In the genomic region with DNA sequence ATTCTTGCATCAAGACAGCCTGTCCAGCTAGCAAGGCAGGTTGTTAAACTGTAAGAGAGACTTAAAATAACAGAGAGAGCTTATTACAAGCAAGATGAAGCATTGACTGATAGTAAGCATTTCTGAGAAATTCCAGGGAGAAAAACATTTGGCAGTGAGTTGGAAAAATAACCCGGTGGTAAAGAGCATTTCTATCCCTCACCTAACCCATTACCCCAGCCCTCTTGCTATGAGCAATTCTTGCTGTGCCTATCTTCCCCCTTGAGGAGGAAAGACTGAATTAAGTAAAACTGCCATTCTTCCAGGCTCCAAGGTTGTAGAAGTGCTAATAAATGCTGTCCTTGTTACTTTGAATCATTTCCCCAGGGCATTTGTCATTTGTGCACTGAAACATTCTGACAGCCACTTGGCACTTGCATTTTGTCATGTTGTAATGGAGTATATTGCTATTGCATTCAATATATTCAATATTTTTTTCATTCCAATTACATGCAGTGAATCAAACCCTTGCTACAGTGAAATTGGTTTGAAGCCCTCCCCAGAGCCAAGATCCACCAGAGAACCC, we compare ENCODE assay signal across 29 cellular contexts.
"Had no signal": no experiment of that assay in that cellular context is flagged by ENCODE, and none has a peak within 500 bp of the region (broad histone marks: within the 10 kb centered on the region; RNA-seq: fewer than 3 reads in every experiment).

No MANE protein-coding gene starts in this region.

- H3K4me1 ChIP-seq: left lung, lower lobe of right lung, neural progenitor cell, parathyroid adenoma, psoas muscle, right atrium auricular region, tibial nerve, uterus had no signal

- H3K9me3 ChIP-seq: left lung, lower lobe of right lung, neutrophil, psoas muscle, right atrium auricular region, right lobe of liver, tibial nerve, uterus had no signal

- H3K9me3 Mint-ChIP-seq: immature natural killer cell; naive thymus-derived CD8-positive, alpha-beta T cell; nephron; neural progenitor cell; stimulated activated memory B cell treated with anti-CD40 and anti-IgM and Interleukin-4, amounts not matched to agents 10 μg/mL and 1 μg/mL and 100 μg/mL, for 72 hours; stimulated activated naive CD8-positive, alpha-beta T cell treated with anti-CD3 and anti-CD28 coated beads, Interleukin-15, amount 100 ng/mL, for 72 hours; type B pancreatic cell had no signal

- H3K36me3 Mint-ChIP-seq: immature natural killer cell; naive thymus-derived CD8-positive, alpha-beta T cell; neural progenitor cell; stimulated activated memory B cell treated with anti-CD40 and anti-IgM and Interleukin-4, amounts not matched to agents 10 μg/mL and 1 μg/mL and 100 μg/mL, for 72 hours; type B pancreatic cell had no signal

- H3K27ac ChIP-seq: left lung, lower lobe of right lung, neural progenitor cell, neutrophil, parathyroid adenoma, psoas muscle, right atrium auricular region, right lobe of liver, tibial nerve, uterus had no signal

- H3K4me2 ChIP-seq: neural progenitor cell, smooth muscle cell had no signal

- H3K36me3 ChIP-seq: left lung, lower lobe of right lung, neural progenitor cell, neutrophil, right atrium auricular region, right lobe of liver, tibial nerve, uterus had no signal

- H3K4me3 Mint-ChIP-seq: immature natural killer cell; naive thymus-derived CD8-positive, alpha-beta T cell; nephron; neural progenitor cell; stimulated activated memory B cell treated with anti-CD40 and anti-IgM and Interleukin-4, amounts not matched to agents 10 μg/mL and 1 μg/mL and 100 μg/mL, for 72 hours; stimulated activated naive CD8-positive, alpha-beta T cell treated with anti-CD3 and anti-CD28 coated beads, Interleukin-15, amount 100 ng/mL, for 72 hours; type B pancreatic cell had no signal

- H3K79me2 ChIP-seq: parathyroid adenoma had no signal

- H2AFZ ChIP-seq: neural progenitor cell, parathyroid adenoma had no signal

- H3K4me3 ChIP-seq: left lung, lower lobe of right lung, neural progenitor cell, psoas muscle, right atrium auricular region, right lobe of liver, smooth muscle cell, tibial nerve, uterus had no signal

- DNase-seq: hypothalamus; immature natural killer cell; kidney; left colon; left lung; lower lobe of right lung; mammary epithelial cell; mesenchymal stem cell; naive thymus-derived CD8-positive, alpha-beta T cell; occipital lobe; psoas muscle; right lobe of liver; stimulated activated CD4-positive, alpha-beta T cell treated with anti-CD3 and anti-CD28 coated beads, Interleukin-1b, Interleukin-23, amount 100 ng/mL, for 48 hours; stimulated activated CD4-positive, alpha-beta T cell treated with anti-CD3 and anti-CD28 coated beads, Interleukin-2, amount 100 ng/mL, for 48 hours; stimulated activated CD4-positive, alpha-beta T cell treated with anti-CD3 and anti-CD28 coated beads, Interleukin-4, amount 100 ng/mL, for 4 hours; stimulated activated CD8-positive, alpha-beta memory T cell treated with anti-CD3 and anti-CD28 coated beads, Interleukin-4, amount 100 ng/mL, for 48 hours; stimulated activated naive CD4-positive, alpha-beta T cell treated with Interleukin-2 at 50 U/mL for 16 hours; stimulated activated naive CD8-positive, alpha-beta T cell treated with anti-CD3 and anti-CD28 coated beads, Interleukin-15, amount 100 ng/mL, for 72 hours; substantia nigra; uterus had no signal

- H3K27ac Mint-ChIP-seq: immature natural killer cell; naive thymus-derived CD8-positive, alpha-beta T cell; nephron; neural progenitor cell; stimulated activated memory B cell treated with anti-CD40 and anti-IgM and Interleukin-4, amounts not matched to agents 10 μg/mL and 1 μg/mL and 100 μg/mL, for 72 hours; stimulated activated naive CD8-positive, alpha-beta T cell treated with anti-CD3 and anti-CD28 coated beads, Interleukin-15, amount 100 ng/mL, for 72 hours; type B pancreatic cell had no signal

- H3K9ac ChIP-seq: neural progenitor cell, parathyroid adenoma had no signal

- H3K4me1 Mint-ChIP-seq: immature natural killer cell; naive thymus-derived CD8-positive, alpha-beta T cell; nephron; neural progenitor cell; stimulated activated memory B cell treated with anti-CD40 and anti-IgM and Interleukin-4, amounts not matched to agents 10 μg/mL and 1 μg/mL and 100 μg/mL, for 72 hours; stimulated activated naive CD8-positive, alpha-beta T cell treated with anti-CD3 and anti-CD28 coated beads, Interleukin-15, amount 100 ng/mL, for 72 hours had no signal

- H3K27me3 ChIP-seq: left lung, neural progenitor cell, right atrium auricular region, right lobe of liver, tibial nerve, uterus had no signal
